ENCODE assay signal across 4 cellular contexts in the genomic region with DNA sequence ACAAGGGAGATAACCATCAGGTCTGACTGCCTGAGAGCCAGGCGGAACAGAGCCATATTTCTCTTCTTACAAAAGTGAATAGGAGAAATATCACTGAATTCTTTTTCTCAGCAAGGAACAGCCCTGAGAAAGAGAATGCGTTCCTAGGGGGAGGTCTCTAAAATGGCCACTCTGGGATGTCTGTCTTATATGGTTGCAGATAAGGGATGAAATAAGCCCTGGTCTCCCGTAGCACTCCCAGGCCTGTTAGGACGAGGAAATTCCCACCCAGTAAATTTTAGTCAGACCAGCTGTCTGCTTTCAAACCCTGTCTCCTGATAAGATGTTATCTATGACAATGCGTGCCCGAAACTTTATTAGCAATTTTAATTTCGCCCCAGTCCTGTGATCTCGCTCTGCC. TPM values are rescaled to one million over a fixed set of nuclear protein-coding genes. Genes with fewer than 3 reads are reported as not detected.
"Had no signal": no experiment of that assay in that cellular context is flagged by ENCODE, and none has a peak within 500 bp of the region (broad histone marks: within the 10 kb centered on the region; RNA-seq: fewer than 3 reads in every experiment).

No MANE protein-coding gene starts in this region.

RNA-seq across cellular contexts. Expression of a gene that starts 35.4 kb away (rescaled TPM):
- total RNA-seq: LHCN-M2, M059J, MCF 10A, NCI-H460 had no signal
